ENCODE assay signal across 8 cellular contexts in genomic region chr16:49441366-49441780, GRCh38.
A peak's percentile ranks its signal among the peaks of the same experiment; 100 is the strongest.
DNase-seq lines count a peak whose midpoint lies in the region; ATAC-seq, FAIRE-seq and TF ChIP-seq lines count a peak whose summit lies in the region.

No MANE protein-coding gene starts in this region.

- no peaks in the 10 kb centered on the region for H3K36me3 Mint-ChIP-seq in neural progenitor cell

- FAIRE-seq in HepG2 (lab: Jason Lieb, UNC), result no peak

- H3K4me3 ChIP-seq in liver (ENCODE audit: low read depth in 1 of 3, low read length in 3 of 3) (no peak overlapping the region), HepG2 (replicated peaks in 1 of 3; ENCODE audit: insufficient read depth in 1 of 3, low read depth in 2 of 3, low read length in 3 of 3) (no peak overlapping the region), brain microvascular endothelial cell (ENCODE audit: low read depth, low read length) (no peak overlapping the region), neural progenitor cell (peak overlapping the region; percentile 13)

- no peak overlapping the region for H3K27ac ChIP-seq in liver (ENCODE audit: low read depth in 1 of 2, low read length in 2 of 2)
- no peak overlapping the region for H3K27ac ChIP-seq in HepG2 (ENCODE audit: extremely low read length, insufficient read depth, low read length)
- H3K27ac ChIP-seq in brain microvascular endothelial cell, result no peak overlapping the region
- no peak overlapping the region for H3K27ac ChIP-seq in neural progenitor cell

- POLR2A ChIA-PET in HepG2 (lab: Yijun Ruan, JAX), result no interaction called here

- H2AFZ ChIP-seq in HepG2 (ENCODE audit: low read length) (no peak overlapping the region), neural progenitor cell (replicated peaks) (peak overlapping the region; percentile 79)

- H3K27me3 Mint-ChIP-seq in neural progenitor cell (ENCODE audit: insufficient read depth, low read depth), result peaks cover 12% of the 10 kb centered on the region

- in situ Hi-C loops in HepG2 (cut with HindIII; ENCODE audit: extremely low pct_ligation_motif_present, low pct_unique_long_range_greater_than_20kb) (no loop called here), brain microvascular endothelial cell (cut with HindIII; ENCODE audit: low pct_ligation_motif_present, low sequenced_read_pairs) (no loop called here)

- no peak overlapping the region for H3K9ac ChIP-seq in liver (ENCODE audit: low read depth in 1 of 2, low read length in 2 of 2)
- H3K9ac ChIP-seq in HepG2 (ENCODE audit: insufficient read depth, low read depth, low read length), result no peak overlapping the region
- no peak overlapping the region for H3K9ac ChIP-seq in neural progenitor cell

- ATAC-seq in HepG2 (no peak), HG03095 (IDR thresholded peaks at IDR 0.05; ENCODE audit: unreplicated experiment) (peak; percentile 99)

- H4K20me1 ChIP-seq in HepG2 (ENCODE audit: insufficient read depth, low read length), result no peaks in the 10 kb centered on the region
- H4K20me1 ChIP-seq in neural progenitor cell (ENCODE audit: low read depth), result peaks cover 10% of the 10 kb centered on the region

- CTCF ChIA-PET in HepG2 (lab: Yijun Ruan, JAX; ENCODE audit: low intra/inter-chr PET ratio, low total read pairs), result no interaction called here

- peaks cover 8% of the 10 kb centered on the region for H3F3A ChIP-seq in neural progenitor cell (ENCODE audit: low read depth)

- no peak overlapping the region for H3K4me2 ChIP-seq in HepG2 (ENCODE audit: low read depth, low read length)
- H3K4me2 ChIP-seq in neural progenitor cell, result peak overlapping the region; percentile 61

- no peak for DNase-seq in HepG2 (ENCODE audit: low spot score)
- peak in 3 of 5 experiments; percentile 42 to 79 (median 67) for DNase-seq in T-helper 2 cell
- no peak for DNase-seq in brain microvascular endothelial cell
- peak; percentile 49 for DNase-seq in neural progenitor cell (ENCODE audit: low spot score)
- DNase-seq in hippocampal formation (lab: John Stamatoyannopoulos, UW), result no peak
- DNase-seq in cortex of kidney (lab: John Stamatoyannopoulos, UW), result no peak

- TF ChIP-seq RAD21 in liver (IDR thresholded peaks at IDR 0.05) (peak; percentile 63 to 79), HepG2 (CRISPR knock-in tag; IDR thresholded peaks at IDR 0.05) (no peak)

- peaks cover 51% of the 10 kb centered on the region for H3K4me1 Mint-ChIP-seq in neural progenitor cell

- no peaks in the 10 kb centered on the region for H3K9me3 Mint-ChIP-seq in neural progenitor cell

- TF ChIP-seq EP300 in HepG2 (IDR thresholded peaks at IDR 0.05; ENCODE audit: low read depth in 2 of 2, low read length in 2 of 2) (no peak), HepG2 (CRISPR knock-in tag; IDR thresholded peaks at IDR 0.05; ENCODE audit: borderline replicate concordance) (no peak)

- 38% methylated on average over 18 of the region's 18 CpGs for WGBS in liver
- WGBS in HepG2 (ENCODE audit: low lambda C conversion rate), result 60% methylated on average over 18 of the region's 18 CpGs

- H3K4me3 Mint-ChIP-seq in neural progenitor cell, result no peak overlapping the region

- H3K79me2 ChIP-seq in HepG2 (ENCODE audit: insufficient read depth, low read length) (no peaks in the 10 kb centered on the region), neural progenitor cell (ENCODE audit: low read depth) (no peaks in the 10 kb centered on the region)

- H3K9me3 ChIP-seq in liver (ENCODE audit: control insufficient read depth in 4 of 4, low read length in 3 of 4) (no peaks in the 10 kb centered on the region), HepG2 (ENCODE audit: low read length) (no peaks in the 10 kb centered on the region), neural progenitor cell (ENCODE audit: low read depth) (no peaks in the 10 kb centered on the region)

- TF ChIP-seq POLR2A in HepG2 (IDR thresholded peaks at IDR 0.05; ENCODE audit: insufficient read depth in 1 of 2, low read depth in 2 of 2, low read length in 2 of 2), result no peak

- intact Hi-C loops in HepG2 (cut with micrococcal nuclease; ENCODE audit: unreplicated experiment), result no loop called here

- no TSS peak for BruUV-seq in HepG2 (replicated peaks; lab: Mats Ljungman, UMichigan)

- H3K27me3 ChIP-seq in liver (ENCODE audit: control insufficient read depth in 4 of 4, insufficient read depth in 4 of 4, low read length in 3 of 4) (no peaks in the 10 kb centered on the region), HepG2 (ENCODE audit: control insufficient read depth in 1 of 2, insufficient read depth in 2 of 2, low read length in 2 of 2) (peaks cover 0 to 31% of the 10 kb centered on the region in 2 experiments; a peak in 3 of 5 replicates), brain microvascular endothelial cell (replicated peaks) (peaks cover 2% of the 10 kb centered on the region), neural progenitor cell (peaks cover 56% of the 10 kb centered on the region)

- H3K27ac Mint-ChIP-seq in neural progenitor cell, result no peak overlapping the region

- H3K36me3 ChIP-seq in liver (ENCODE audit: control insufficient read depth in 4 of 4, insufficient read depth in 3 of 4, low read depth in 1 of 4, low read length in 3 of 4) (no peaks in the 10 kb centered on the region), HepG2 (replicated peaks in 1 of 2; ENCODE audit: control insufficient read depth in 1 of 2, insufficient read depth in 2 of 2, low read length in 2 of 2) (no peaks in the 10 kb centered on the region), brain microvascular endothelial cell (replicated peaks) (no peaks in the 10 kb centered on the region), neural progenitor cell (no peaks in the 10 kb centered on the region)

- TF ChIP-seq CTCF in liver (IDR thresholded peaks at IDR 0.05; ENCODE audit: low read depth, low read length, missing input control) (peak; percentile 39), HepG2 (CRISPR knock-in tag; IDR thresholded peaks at IDR 0.05) (no peak), brain microvascular endothelial cell (IDR thresholded peaks at IDR 0.05; ENCODE audit: low read depth, low read length, missing control alignments) (peak; percentile 10), neural progenitor cell (IDR thresholded peaks at IDR 0.05) (peak; percentile 35)

- H3K4me1 ChIP-seq in liver (ENCODE audit: control insufficient read depth in 4 of 4, insufficient read depth in 4 of 4, low read length in 3 of 4), result peaks cover 0 to 2% (median 0%) of the 10 kb centered on the region in 4 donors
- no peaks in the 10 kb centered on the region for H3K4me1 ChIP-seq in HepG2 (ENCODE audit: insufficient read depth, low read length)
- H3K4me1 ChIP-seq in neural progenitor cell, result peaks cover 38% of the 10 kb centered on the region

TF ChIP-seq in liver, 16 proteins besides CTCF, POLR2A, EP300 and RAD21:
- TF ChIP-seq SP1 (IDR thresholded peaks at IDR 0.05) (peak; percentile 7), YY1 (IDR thresholded peaks at IDR 0.05) (no peak), JUND (IDR thresholded peaks at IDR 0.05) (no peak)
- TF ChIP-seq, protein P1, sequence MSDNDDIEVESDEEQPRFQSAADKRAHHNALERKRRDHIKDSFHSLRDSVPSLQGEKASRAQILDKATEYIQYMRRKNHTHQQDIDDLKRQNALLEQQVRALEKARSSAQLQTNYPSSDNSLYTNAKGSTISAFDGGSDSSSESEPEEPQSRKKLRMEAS (IDR thresholded peaks at IDR 0.05), result no peak
TF ChIP-seq in liver: peak in this region for 1.

TF ChIP-seq in HepG2, 621 proteins besides CTCF, POLR2A, EP300 and RAD21 (continues in another document):
- TF ChIP-seq HDAC6 (IDR thresholded peaks at IDR 0.05; ENCODE audit: low read depth, low read length), result no peak
- no peak for TF ChIP-seq PLSCR1 (CRISPR knock-in tag; IDR thresholded peaks at IDR 0.05; ENCODE audit: borderline replicate concordance)
- TF ChIP-seq ZNF552 (CRISPR knock-in tag; IDR thresholded peaks at IDR 0.05; ENCODE audit: borderline replicate concordance), result no peak
- TF ChIP-seq ISL2 (CRISPR knock-in tag; IDR thresholded peaks at IDR 0.05), result no peak
- no peak for TF ChIP-seq ZNF768 (CRISPR knock-in tag; IDR thresholded peaks at IDR 0.05)
- TF ChIP-seq ZNF605 (CRISPR knock-in tag; IDR thresholded peaks at IDR 0.05), result no peak
- TF ChIP-seq U2AF2 (IDR thresholded peaks at IDR 0.05; ENCODE audit: low read depth, low read length), result no peak
- no peak for TF ChIP-seq ATRX (CRISPR knock-in tag; IDR thresholded peaks at IDR 0.05; ENCODE audit: borderline replicate concordance)
- no peak for TF ChIP-seq TEAD2 (CRISPR knock-in tag; IDR thresholded peaks at IDR 0.05)
- no peak for TF ChIP-seq ARID5B (CRISPR knock-in tag; IDR thresholded peaks at IDR 0.05)
- TF ChIP-seq HNRNPUL1 (IDR thresholded peaks at IDR 0.05; ENCODE audit: low read depth, low read length), result no peak

Comparison
In these comparisons a context has a peak if more than half of its experiments do, and no peak if none do; other contexts are left out.
1. DNase-seq: peak in T-helper 2 cell (3 of 5) and neural progenitor cell (single experiment); none in HepG2 (single experiment), brain microvascular endothelial cell (single experiment), hippocampal formation (0 of 2) and cortex of kidney (single experiment).